ENCODE assay signal across 3 cellular contexts in the genomic region with DNA sequence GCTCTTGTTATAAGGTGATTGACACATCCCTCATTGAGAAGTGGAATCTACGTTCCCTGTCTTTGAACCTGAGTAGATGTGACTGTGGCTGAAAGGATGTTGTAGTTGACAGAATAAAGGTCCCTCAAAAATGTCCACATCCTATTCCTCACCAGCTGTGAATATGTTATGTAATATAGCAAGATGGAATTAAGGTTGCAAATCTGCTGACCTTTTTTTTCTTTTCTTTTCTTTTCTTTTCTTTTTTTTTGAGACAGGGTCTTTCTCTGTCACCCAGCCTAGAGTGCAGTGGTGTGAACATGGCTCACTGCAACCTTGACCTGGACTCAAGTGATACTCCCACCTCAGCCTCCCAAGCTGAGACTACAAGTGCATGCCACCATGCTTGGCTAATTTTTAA.
TF ChIP-seq lines count a peak whose summit lies in the region.

No MANE protein-coding gene starts in this region.

TF ChIP-seq in A549, 52 proteins besides CTCF, POLR2A, EP300 and RAD21:
- TF ChIP-seq ZFP36 (IDR thresholded peaks at IDR 0.05; ENCODE audit: borderline replicate concordance, partially characterized antibody) (no peak), MAFK (IDR thresholded peaks at IDR 0.05; ENCODE audit: partially characterized antibody) (peak; percentile 25)
TF ChIP-seq in A549: peak in this region for 1.

TF ChIP-seq in GM12891, 5 proteins besides CTCF, POLR2A, EP300 and RAD21:
- TF ChIP-seq PAX5 (IDR thresholded peaks at IDR 0.05; ENCODE audit: insufficient read depth, low read length, severe bottlenecking) (no peak), POU2F2 (IDR thresholded peaks at IDR 0.05; ENCODE audit: low read depth, low read length) (no peak), TAF1 (IDR thresholded peaks at IDR 0.05; ENCODE audit: low read depth, low read length) (no peak), POLR2AphosphoS5 (IDR thresholded peaks at IDR 0.05; ENCODE audit: low read depth, low read length) (no peak), SPI1 (IDR thresholded peaks at IDR 0.05; ENCODE audit: low read depth, low read length) (no peak)

TF ChIP-seq in K562, 482 proteins besides CTCF, POLR2A, EP300 and RAD21:
- no peak for TF ChIP-seq JUND (IDR thresholded peaks at IDR 0.05; ENCODE audit: borderline replicate concordance, low read depth, low read length)
- no peak for TF ChIP-seq JUND (tag; IDR thresholded peaks at IDR 0.05; ENCODE audit: borderline replicate concordance, low read depth, low read length)
- peak; percentile 81 for TF ChIP-seq ZNF316 (IDR thresholded peaks at IDR 0.05)
- TF ChIP-seq C11orf30 (IDR thresholded peaks at IDR 0.05; ENCODE audit: low read depth) = peak; percentile 56; the same call in 1 of the 2 replicates
- no peak for TF ChIP-seq MTF1 (CRISPR knock-in tag; IDR thresholded peaks at IDR 0.05; ENCODE audit: borderline replicate concordance)
